8 cellular contexts compared by ENCODE assay signal in the genomic region with DNA sequence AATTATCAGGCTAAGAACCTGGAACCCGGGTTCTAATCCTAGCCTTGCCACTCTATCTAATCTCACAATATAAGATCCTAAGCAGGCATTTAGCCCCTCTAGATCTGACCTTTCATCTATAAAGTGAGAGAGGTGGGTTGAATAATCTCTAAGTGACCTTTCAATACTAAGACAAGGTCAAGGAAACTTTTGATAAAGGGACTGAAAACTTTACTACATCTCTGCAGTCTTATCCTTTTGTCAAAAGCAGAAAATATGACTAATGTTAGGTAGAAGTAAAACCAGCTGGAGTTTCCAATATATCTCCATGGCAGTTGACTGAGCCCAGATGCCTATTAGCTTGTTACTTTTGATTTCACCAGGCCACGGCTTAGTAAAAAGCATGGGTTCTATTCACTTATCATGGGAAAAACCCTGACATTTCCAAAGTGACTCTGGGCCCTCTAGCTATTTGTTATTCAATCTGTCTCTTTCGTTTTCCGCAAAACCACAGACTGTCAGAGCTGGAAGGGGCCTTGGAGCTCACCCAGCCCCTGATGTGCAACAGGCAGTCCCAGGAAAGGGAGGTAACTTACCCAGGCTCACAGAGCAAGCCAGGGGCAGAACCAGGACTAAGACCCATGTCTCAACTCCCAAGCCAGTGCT.
DNase-seq lines count a peak whose midpoint lies in the region; ATAC-seq and TF ChIP-seq lines count a peak whose summit lies in the region.

No MANE protein-coding gene starts in this region.

- H3K4me3 ChIP-seq in right atrium auricular region (no peak overlapping the region), esophagus squamous epithelium (peak overlapping the region in 1 of 4 donors; percentile 34)

- peak; percentile 5 for ATAC-seq in Right ventricle myocardium superior (ENCODE audit: poor library complexity)

- TF ChIP-seq CTCF in right atrium auricular region (IDR thresholded peaks at IDR 0.05) (no peak), esophagus squamous epithelium (IDR thresholded peaks at IDR 0.05) (no peak)

- WGBS in esophagus squamous epithelium, 2 donors: 33 to 34% methylated on average over 4 of the region's 4 CpGs

- no peaks in the 10 kb centered on the region for H3K9me3 ChIP-seq in right atrium auricular region
- no peaks in the 10 kb centered on the region for H3K9me3 ChIP-seq in esophagus squamous epithelium

- no peak for TF ChIP-seq POLR2A in esophagus squamous epithelium (IDR thresholded peaks at IDR 0.05)

- H3K27ac ChIP-seq in right atrium auricular region: peak overlapping the region in 1 of 2 donors; percentile 14
- H3K27ac ChIP-seq in esophagus squamous epithelium: peak overlapping the region; percentile 36 to 71 (median 52)
- peak overlapping the region; percentile 33 for H3K27ac ChIP-seq in temporal lobe (ENCODE audit: low read depth, low read length)

- H3K36me3 ChIP-seq in right atrium auricular region: no peaks in the 10 kb centered on the region
- peaks cover 0 to 11% (median 0%) of the 10 kb centered on the region in 3 donors for H3K36me3 ChIP-seq in esophagus squamous epithelium

- DNase-seq in Right ventricle myocardium superior (peak; percentile 45), right atrium auricular region (ENCODE audit: low spot score) (no peak), HT1080 (ENCODE audit: low read depth) (peak; percentile 57), esophagus squamous epithelium (lab: John Stamatoyannopoulos, UW) (no peak), putamen (ENCODE audit: low spot score) (no peak), pons (ENCODE audit: low spot score) (no peak), inferior parietal cortex (ENCODE audit: extremely low spot score) (no peak)

- peaks cover 0 to 75% of the 10 kb centered on the region in 2 donors for H3K4me1 ChIP-seq in right atrium auricular region
- H3K4me1 ChIP-seq in esophagus squamous epithelium: peaks cover 0 to 74% (median 21%) of the 10 kb centered on the region in 3 donors

- intact Hi-C loops in Right ventricle myocardium superior (cut with DNase I): no loop called here
- intact Hi-C loops in esophagus squamous epithelium (cut with DNase I): no loop called here

- no peaks in the 10 kb centered on the region for H3K27me3 ChIP-seq in right atrium auricular region
- no peaks in the 10 kb centered on the region for H3K27me3 ChIP-seq in esophagus squamous epithelium

Comparison
In these comparisons a context has a peak if more than half of its experiments do, and no peak if none do; other contexts are left out.
1. DNase-seq: peak in Right ventricle myocardium superior (single experiment) and HT1080 (single experiment); none in right atrium auricular region (single experiment), esophagus squamous epithelium (single experiment), putamen (single experiment), pons (single experiment) and inferior parietal cortex (single experiment).